Comparison of ENCODE assay signal across 27 cellular contexts in the genomic region with DNA sequence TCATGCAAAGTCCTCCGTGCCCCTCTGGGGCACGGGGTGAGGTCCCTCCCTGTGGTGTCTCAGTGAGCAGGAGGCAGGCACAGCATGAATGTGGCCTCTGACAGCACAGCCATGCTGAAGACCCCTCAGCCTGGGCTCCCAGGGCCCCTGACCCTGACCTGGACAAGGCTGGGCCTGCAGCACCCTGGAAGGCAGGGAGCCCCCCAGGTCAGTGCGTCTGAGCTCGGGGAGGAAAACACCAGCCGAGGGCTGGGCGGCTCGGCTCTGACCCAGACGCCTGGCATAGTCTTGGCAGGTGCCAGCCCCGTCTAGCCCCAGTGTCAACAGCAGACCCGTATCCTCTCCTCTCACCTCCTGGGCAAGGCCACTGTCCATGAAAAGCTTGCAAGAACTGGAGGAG.
"Had no signal": no experiment of that assay in that cellular context is flagged by ENCODE, and none has a peak within 500 bp of the region (broad histone marks: within the 10 kb centered on the region; RNA-seq: fewer than 3 reads in every experiment).

No MANE protein-coding gene starts in this region.

- H3K36me3 ChIP-seq: colonic mucosa, esophagus muscularis mucosa, esophagus squamous epithelium, gastrocnemius medialis, gastroesophageal sphincter, heart left ventricle had no signal

- ATAC-seq: effector memory CD8-positive, alpha-beta T cell; esophagus mucosa; foreskin keratinocyte; gastrocnemius medialis; gastroesophageal sphincter; heart left ventricle had no signal

- H3K27ac ChIP-seq: colonic mucosa, coronary artery, dorsolateral prefrontal cortex, epithelial cell of prostate, esophagus muscularis mucosa, esophagus squamous epithelium, foreskin keratinocyte, gastrocnemius medialis, gastroesophageal sphincter, heart left ventricle had no signal

- FAIRE-seq: colon, endometrium, endothelial cell of umbilical vein, frontal cortex had no signal

- H3K9me3 ChIP-seq: colonic mucosa, esophagus muscularis mucosa, esophagus squamous epithelium, gastrocnemius medialis, gastroesophageal sphincter, heart left ventricle had no signal

- H3K27me3 ChIP-seq: colonic mucosa, dorsolateral prefrontal cortex, foreskin keratinocyte, gastrocnemius medialis had no signal

- H3K4me1 ChIP-seq: colonic mucosa, esophagus muscularis mucosa, esophagus squamous epithelium, foreskin keratinocyte, gastrocnemius medialis, gastroesophageal sphincter, heart left ventricle had no signal

- DNase-seq: colonic mucosa; cortex of kidney; dermis blood vessel endothelial cell; dorsolateral prefrontal cortex; effector CD4-positive, alpha-beta T cell; effector CD8-positive, alpha-beta T cell; effector memory CD4-positive, alpha-beta T cell; effector memory CD8-positive, alpha-beta T cell; endodermal cell; erythroblast; esophagus squamous epithelium; foreskin fibroblast; foreskin keratinocyte; foreskin melanocyte; gastrocnemius medialis; glutamatergic neuron; head of caudate nucleus had no signal

- H3K4me3 ChIP-seq: colonic mucosa, coronary artery, dorsolateral prefrontal cortex, esophagus muscularis mucosa, esophagus squamous epithelium, gastrocnemius medialis, gastroesophageal sphincter, heart left ventricle had no signal
